19 cellular contexts compared by ENCODE assay signal in the genomic region with DNA sequence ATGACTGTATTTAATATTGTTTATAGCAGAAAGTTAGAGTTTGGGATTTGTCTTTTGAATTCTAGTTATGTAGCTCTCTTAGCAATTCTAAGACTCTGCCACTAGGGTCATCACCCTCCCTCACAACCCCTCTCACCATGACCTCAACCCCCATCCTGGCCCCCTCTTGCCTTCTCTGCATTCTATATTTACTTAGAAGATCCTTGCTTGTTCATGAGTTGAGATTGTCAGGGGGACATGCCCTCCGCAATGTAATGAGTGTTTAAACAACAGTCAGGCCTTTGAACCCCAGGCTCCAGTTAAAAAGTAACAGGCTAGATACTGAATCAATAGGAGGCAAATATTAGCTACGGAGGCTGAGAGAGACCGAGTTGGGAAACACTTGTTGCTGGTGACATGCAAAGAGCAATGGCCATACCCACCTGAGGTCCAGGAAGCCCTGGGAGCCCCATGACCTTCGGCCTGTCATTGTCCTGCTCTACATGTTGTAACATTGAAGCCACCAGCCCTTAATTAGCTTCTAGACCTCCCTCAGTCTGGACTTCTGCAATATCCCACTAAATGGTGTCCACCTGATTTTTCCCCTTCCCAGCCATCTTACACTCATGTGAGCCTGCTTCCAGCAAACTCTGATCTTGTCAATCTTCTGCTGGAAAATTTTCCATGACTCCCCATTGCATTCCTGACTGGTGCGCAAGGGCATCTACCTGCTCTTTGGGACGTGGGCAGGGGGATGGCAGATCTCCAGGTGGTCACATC.
"Had no signal": no experiment of that assay in that cellular context is flagged by ENCODE, and none has a peak within 500 bp of the region (broad histone marks: within the 10 kb centered on the region; RNA-seq: fewer than 3 reads in every experiment).

No MANE protein-coding gene starts in this region.

- H3K4me1 ChIP-seq: suprapubic skin had no signal

- H3K27ac ChIP-seq: coronary artery, gastroesophageal sphincter, suprapubic skin, upper lobe of left lung, VCaP had no signal

- H3K4me3 ChIP-seq: coronary artery, gastroesophageal sphincter, lung, suprapubic skin, upper lobe of left lung had no signal

- DNase-seq: activated CD4-positive, alpha-beta T cell treated with anti-CD3 and anti-CD28 coated beads, Interleukin-2, amount 10 ng/mL, durations not matched to agents 24 days and 14 days; activated CD8-positive, alpha-beta memory T cell treated with anti-CD3 and anti-CD28 coated beads for 24 hours; activated naive CD4-positive, alpha-beta T cell treated with Interleukin-2 at 50 U/mL for 16 hours; caudate nucleus; effector CD4-positive, alpha-beta T cell; kidney glomerular epithelial cell; naive thymus-derived CD8-positive, alpha-beta T cell; nucleus accumbens; stimulated activated CD4-positive, alpha-beta T cell treated with anti-CD3 and anti-CD28 coated beads, Interleukin-4, amount 100 ng/mL, for 1 hour; stimulated activated CD8-positive, alpha-beta memory T cell treated with anti-CD3 and anti-CD28 coated beads, Interleukin-4, amount 100 ng/mL, for 48 hours; stimulated activated naive CD8-positive, alpha-beta T cell treated with anti-CD3 and anti-CD28 coated beads, Interleukin-15, Interleukin-2, amounts not matched to agents 100 U/mL and 50 U/mL, for 24 hours; T-cell; T1000; upper lobe of left lung had no signal

- H3K36me3 Mint-ChIP-seq: naive thymus-derived CD8-positive, alpha-beta T cell; T-cell had no signal

- H3K4me3 Mint-ChIP-seq: activated CD4-positive, alpha-beta T cell treated with anti-CD3 and anti-CD28 coated beads, Interleukin-2, amount 10 ng/mL, durations not matched to agents 24 days and 14 days; naive thymus-derived CD8-positive, alpha-beta T cell; T-cell had no signal

- H3K9me3 Mint-ChIP-seq: activated CD4-positive, alpha-beta T cell treated with anti-CD3 and anti-CD28 coated beads, Interleukin-2, amount 10 ng/mL, durations not matched to agents 24 days and 14 days; naive thymus-derived CD8-positive, alpha-beta T cell; T-cell had no signal

- ATAC-seq: gastroesophageal sphincter; naive thymus-derived CD8-positive, alpha-beta T cell; stimulated activated naive CD8-positive, alpha-beta T cell treated with anti-CD3 and anti-CD28 coated beads, Interleukin-15, Interleukin-2, amounts not matched to agents 100 U/mL and 50 U/mL, for 24 hours; T-cell had no signal

- H3K27ac Mint-ChIP-seq: activated CD4-positive, alpha-beta T cell treated with anti-CD3 and anti-CD28 coated beads, Interleukin-2, amount 10 ng/mL, durations not matched to agents 24 days and 14 days; naive thymus-derived CD8-positive, alpha-beta T cell; T-cell had no signal

- H3K27me3 Mint-ChIP-seq: activated CD4-positive, alpha-beta T cell treated with anti-CD3 and anti-CD28 coated beads, Interleukin-2, amount 10 ng/mL, durations not matched to agents 24 days and 14 days; naive thymus-derived CD8-positive, alpha-beta T cell; T-cell had no signal

- H3K36me3 ChIP-seq: gastroesophageal sphincter, suprapubic skin, upper lobe of left lung had no signal

- H3K9me3 ChIP-seq: gastroesophageal sphincter, suprapubic skin, upper lobe of left lung had no signal

- H3K4me1 Mint-ChIP-seq: activated CD4-positive, alpha-beta T cell treated with anti-CD3 and anti-CD28 coated beads, Interleukin-2, amount 10 ng/mL, durations not matched to agents 24 days and 14 days; naive thymus-derived CD8-positive, alpha-beta T cell; T-cell had no signal

- H3K27me3 ChIP-seq: gastroesophageal sphincter, suprapubic skin, upper lobe of left lung had no signal
